ENCODE assay signal across 21 cellular contexts in genomic region chr16:88593064-88593463, GRCh38. TPM values are rescaled to one million over a fixed set of nuclear protein-coding genes. Genes with fewer than 3 reads are reported as not detected.
DNase-seq lines count a peak whose midpoint lies in the region; ATAC-seq and TF ChIP-seq lines count a peak whose summit lies in the region.
"Had no signal": no experiment of that assay in that cellular context is flagged by ENCODE, and none has a peak within 500 bp of the region (broad histone marks: within the 10 kb centered on the region; RNA-seq: fewer than 3 reads in every experiment).

No MANE protein-coding gene starts in this region.

- peak overlapping the region; percentile 82 for H3K4me3 Mint-ChIP-seq in activated T-helper 17 cell treated with anti-CD3 and anti-CD28 coated beads, Interleukin-2, amount 50 U/mL, for 72 hours
- peak overlapping the region; percentile 61 for H3K4me3 Mint-ChIP-seq in glutamatergic neuron (ENCODE audit: unreplicated experiment)
- H3K4me3 Mint-ChIP-seq: HFFc6 had no signal

- H3K9me3 ChIP-seq in left ventricle myocardium inferior (replicated peaks): no peaks in the 10 kb centered on the region
- H3K9me3 ChIP-seq in transverse colon: no peaks in the 10 kb centered on the region

- TF ChIP-seq EP300 in transverse colon (IDR thresholded peaks at IDR 0.05; ENCODE audit: low read depth): no peak

- H3K27me3 ChIP-seq in left ventricle myocardium inferior (ENCODE audit: low read depth) (no peaks in the 10 kb centered on the region), transverse colon (no peaks in the 10 kb centered on the region)

- in situ Hi-C loops in transverse colon (cut with MboI; ENCODE audit: low pct_ligation_motif_present in 1 of 4, low pct_unique_long_range_greater_than_20kb in 1 of 4, low sequenced_read_pairs in 3 of 4): no loop called here

- peaks cover 32% of the 10 kb centered on the region for H3K36me3 ChIP-seq in left ventricle myocardium inferior
- H3K36me3 ChIP-seq in transverse colon: peaks cover 0 to 5% (median under 1%) of the 10 kb centered on the region in 4 donors

- peaks cover 93% of the 10 kb centered on the region for H3K36me3 Mint-ChIP-seq in activated T-helper 17 cell treated with anti-CD3 and anti-CD28 coated beads, Interleukin-2, amount 50 U/mL, for 72 hours (ENCODE audit: low read depth)
- peaks cover 5% of the 10 kb centered on the region for H3K36me3 Mint-ChIP-seq in glutamatergic neuron (ENCODE audit: unreplicated experiment)

- intact Hi-C loops in left ventricle myocardium inferior (cut with micrococcal nuclease) (no loop called here), left ventricle myocardium superior (cut with micrococcal nuclease) (no loop called here), transverse colon (cut with DNase I; ENCODE audit: low total_unique reads) (no loop called here)

- H3K27ac ChIP-seq in left ventricle myocardium inferior (replicated peaks) (peak overlapping the region; percentile 72), temporal lobe (ENCODE audit: low read depth, low read length) (peak overlapping the region; percentile 73), transverse colon (no peak overlapping the region)

- no peak for TF ChIP-seq POLR2A in transverse colon (IDR thresholded peaks at IDR 0.05)

- peaks cover 43% of the 10 kb centered on the region for H3K4me1 ChIP-seq in left ventricle myocardium inferior
- H3K4me1 ChIP-seq in transverse colon: peaks cover 0 to 5% (median 0%) of the 10 kb centered on the region in 4 donors

- H3K4me3 ChIP-seq in left ventricle myocardium inferior (no peak overlapping the region), transverse colon (no peak overlapping the region)

- no peak for DNase-seq in left ventricle myocardium inferior
- no peak for DNase-seq in left ventricle myocardium superior
- DNase-seq in glutamatergic neuron: no peak
- DNase-seq in ecto neural progenitor cell (ENCODE audit: low spot score): no peak
- DNase-seq in NCI-H2171 (lab: John Stamatoyannopoulos, UW): no peak
- DNase-seq in transverse colon: no peak
- DNase-seq: DND-41, H7, HFFc6, IMR-90, Karpas-422, NCI-H1417 treated with DMSO at 0.1 percent for 48 hours, NCI-H1930, NCI-H345, NCI-H524 treated with DMSO at 0.1 percent for 48 hours, PC-3, RPMI8226 had no signal

- TF ChIP-seq CTCF in left ventricle myocardium inferior (IDR thresholded peaks at IDR 0.05; ENCODE audit: borderline replicate concordance) (no peak), glutamatergic neuron (IDR thresholded peaks at IDR 0.05; ENCODE audit: partially characterized antibody, unreplicated experiment) (no peak), transverse colon (IDR thresholded peaks at IDR 0.05) (no peak)

- 91 to 100% methylated on average over 2 to 12 of the region's 12 CpGs for WGBS in transverse colon (ENCODE audit: low coverage in 1 of 2), 2 donors

- H3K9me3 Mint-ChIP-seq in activated T-helper 17 cell treated with anti-CD3 and anti-CD28 coated beads, Interleukin-2, amount 50 U/mL, for 72 hours: no peaks in the 10 kb centered on the region
- peaks cover 4% of the 10 kb centered on the region for H3K9me3 Mint-ChIP-seq in glutamatergic neuron (ENCODE audit: unreplicated experiment)
- H3K9me3 Mint-ChIP-seq: HFFc6 had no signal

- H3K27ac Mint-ChIP-seq in activated T-helper 17 cell treated with anti-CD3 and anti-CD28 coated beads, Interleukin-2, amount 50 U/mL, for 72 hours: no peak overlapping the region
- H3K27ac Mint-ChIP-seq in glutamatergic neuron (ENCODE audit: unreplicated experiment): peak overlapping the region; percentile 67
- H3K27ac Mint-ChIP-seq: HFFc6 had no signal

- no peak for ATAC-seq in left ventricle myocardium superior
- ATAC-seq in activated T-helper 17 cell treated with anti-CD3 and anti-CD28 coated beads, Interleukin-2, amount 50 U/mL, for 72 hours (replicated peaks): no peak
- ATAC-seq: PC-3 had no signal

- H3K4me1 Mint-ChIP-seq in activated T-helper 17 cell treated with anti-CD3 and anti-CD28 coated beads, Interleukin-2, amount 50 U/mL, for 72 hours: peaks cover 28% of the 10 kb centered on the region
- peaks cover 7% of the 10 kb centered on the region for H3K4me1 Mint-ChIP-seq in glutamatergic neuron (ENCODE audit: low read depth, unreplicated experiment)

- no peaks in the 10 kb centered on the region for H3K27me3 Mint-ChIP-seq in activated T-helper 17 cell treated with anti-CD3 and anti-CD28 coated beads, Interleukin-2, amount 50 U/mL, for 72 hours
- peaks cover 11% of the 10 kb centered on the region for H3K27me3 Mint-ChIP-seq in glutamatergic neuron (ENCODE audit: unreplicated experiment)

RNA-seq across cellular contexts. Expression of gene ZC3H18, which starts 22.9 kb away (rescaled TPM):
- 21.3 TPM for total RNA-seq in left ventricle myocardium inferior
- total RNA-seq in left ventricle myocardium superior: 23.9 TPM
- total RNA-seq in activated T-helper 17 cell treated with anti-CD3 and anti-CD28 coated beads, Interleukin-2, amount 50 U/mL, for 72 hours: 100 to 1,000 TPM; 103 TPM
- total RNA-seq in glutamatergic neuron (ENCODE audit: unreplicated experiment): 48.9 TPM
- total RNA-seq in temporal lobe: 9.1 TPM
- total RNA-seq in transverse colon: 10 to 100 TPM; 17.9 to 50.5 (median 25.5) TPM

RNA-seq across cellular contexts. Expression of gene IL17C, which starts 45.3 kb away (rescaled TPM):
- total RNA-seq in left ventricle myocardium inferior (not detected), left ventricle myocardium superior (not detected), glutamatergic neuron (ENCODE audit: unreplicated experiment) (not detected), temporal lobe (not detected), transverse colon (not detected)
- under 1 TPM; 0.42 to 0.56 TPM for total RNA-seq in activated T-helper 17 cell treated with anti-CD3 and anti-CD28 coated beads, Interleukin-2, amount 50 U/mL, for 72 hours
- total RNA-seq: G401, HFFc6, IMR-90, MCF 10A, PC-3 had no signal

RNA-seq across cellular contexts. Expression of gene CYBA, which starts 57.8 kb away (rescaled TPM):
- total RNA-seq in left ventricle myocardium inferior (42.6 TPM), left ventricle myocardium superior (48.6 TPM), glutamatergic neuron (ENCODE audit: unreplicated experiment) (28.7 TPM), temporal lobe (13.5 TPM), transverse colon (100 to 1,000 TPM; 258 to 306 (median 291) TPM)
- 100 to 1,000 TPM; 242 to 290 TPM for total RNA-seq in activated T-helper 17 cell treated with anti-CD3 and anti-CD28 coated beads, Interleukin-2, amount 50 U/mL, for 72 hours
- total RNA-seq: PC-3 had no signal

Comparison
In these comparisons a context has a peak if more than half of its experiments do, and no peak if none do; other contexts are left out.
1. H3K27ac ChIP-seq: peak in left ventricle myocardium inferior (single experiment) and temporal lobe (single experiment); none in transverse colon (0 of 4).